In the genomic region with DNA sequence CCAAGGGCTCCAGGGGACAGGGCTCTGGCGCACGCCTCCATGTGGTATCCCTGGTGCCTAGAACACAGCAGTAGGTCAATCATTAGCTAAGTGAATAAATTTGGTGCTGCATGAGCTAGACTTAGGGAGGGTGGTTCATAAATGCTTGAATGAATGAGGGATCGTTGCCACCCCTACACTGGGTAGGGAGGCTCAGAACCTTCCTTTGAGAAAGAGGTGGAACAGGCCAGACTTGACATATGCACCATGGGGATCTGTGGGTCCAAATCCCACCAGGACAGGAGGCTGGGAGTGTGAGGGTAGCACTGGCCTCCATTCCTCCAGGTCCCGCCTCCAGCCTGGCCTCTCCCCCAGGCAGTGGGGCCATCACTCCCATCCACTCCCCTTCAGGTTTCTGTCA, we compare ENCODE assay signal across 1 cellular context.
TF ChIP-seq lines count a peak whose summit lies in the region.

No MANE protein-coding gene starts in this region.

TF ChIP-seq in GM23338, 12 proteins besides CTCF, POLR2A, EP300 and RAD21:
- TF ChIP-seq, protein P1, sequence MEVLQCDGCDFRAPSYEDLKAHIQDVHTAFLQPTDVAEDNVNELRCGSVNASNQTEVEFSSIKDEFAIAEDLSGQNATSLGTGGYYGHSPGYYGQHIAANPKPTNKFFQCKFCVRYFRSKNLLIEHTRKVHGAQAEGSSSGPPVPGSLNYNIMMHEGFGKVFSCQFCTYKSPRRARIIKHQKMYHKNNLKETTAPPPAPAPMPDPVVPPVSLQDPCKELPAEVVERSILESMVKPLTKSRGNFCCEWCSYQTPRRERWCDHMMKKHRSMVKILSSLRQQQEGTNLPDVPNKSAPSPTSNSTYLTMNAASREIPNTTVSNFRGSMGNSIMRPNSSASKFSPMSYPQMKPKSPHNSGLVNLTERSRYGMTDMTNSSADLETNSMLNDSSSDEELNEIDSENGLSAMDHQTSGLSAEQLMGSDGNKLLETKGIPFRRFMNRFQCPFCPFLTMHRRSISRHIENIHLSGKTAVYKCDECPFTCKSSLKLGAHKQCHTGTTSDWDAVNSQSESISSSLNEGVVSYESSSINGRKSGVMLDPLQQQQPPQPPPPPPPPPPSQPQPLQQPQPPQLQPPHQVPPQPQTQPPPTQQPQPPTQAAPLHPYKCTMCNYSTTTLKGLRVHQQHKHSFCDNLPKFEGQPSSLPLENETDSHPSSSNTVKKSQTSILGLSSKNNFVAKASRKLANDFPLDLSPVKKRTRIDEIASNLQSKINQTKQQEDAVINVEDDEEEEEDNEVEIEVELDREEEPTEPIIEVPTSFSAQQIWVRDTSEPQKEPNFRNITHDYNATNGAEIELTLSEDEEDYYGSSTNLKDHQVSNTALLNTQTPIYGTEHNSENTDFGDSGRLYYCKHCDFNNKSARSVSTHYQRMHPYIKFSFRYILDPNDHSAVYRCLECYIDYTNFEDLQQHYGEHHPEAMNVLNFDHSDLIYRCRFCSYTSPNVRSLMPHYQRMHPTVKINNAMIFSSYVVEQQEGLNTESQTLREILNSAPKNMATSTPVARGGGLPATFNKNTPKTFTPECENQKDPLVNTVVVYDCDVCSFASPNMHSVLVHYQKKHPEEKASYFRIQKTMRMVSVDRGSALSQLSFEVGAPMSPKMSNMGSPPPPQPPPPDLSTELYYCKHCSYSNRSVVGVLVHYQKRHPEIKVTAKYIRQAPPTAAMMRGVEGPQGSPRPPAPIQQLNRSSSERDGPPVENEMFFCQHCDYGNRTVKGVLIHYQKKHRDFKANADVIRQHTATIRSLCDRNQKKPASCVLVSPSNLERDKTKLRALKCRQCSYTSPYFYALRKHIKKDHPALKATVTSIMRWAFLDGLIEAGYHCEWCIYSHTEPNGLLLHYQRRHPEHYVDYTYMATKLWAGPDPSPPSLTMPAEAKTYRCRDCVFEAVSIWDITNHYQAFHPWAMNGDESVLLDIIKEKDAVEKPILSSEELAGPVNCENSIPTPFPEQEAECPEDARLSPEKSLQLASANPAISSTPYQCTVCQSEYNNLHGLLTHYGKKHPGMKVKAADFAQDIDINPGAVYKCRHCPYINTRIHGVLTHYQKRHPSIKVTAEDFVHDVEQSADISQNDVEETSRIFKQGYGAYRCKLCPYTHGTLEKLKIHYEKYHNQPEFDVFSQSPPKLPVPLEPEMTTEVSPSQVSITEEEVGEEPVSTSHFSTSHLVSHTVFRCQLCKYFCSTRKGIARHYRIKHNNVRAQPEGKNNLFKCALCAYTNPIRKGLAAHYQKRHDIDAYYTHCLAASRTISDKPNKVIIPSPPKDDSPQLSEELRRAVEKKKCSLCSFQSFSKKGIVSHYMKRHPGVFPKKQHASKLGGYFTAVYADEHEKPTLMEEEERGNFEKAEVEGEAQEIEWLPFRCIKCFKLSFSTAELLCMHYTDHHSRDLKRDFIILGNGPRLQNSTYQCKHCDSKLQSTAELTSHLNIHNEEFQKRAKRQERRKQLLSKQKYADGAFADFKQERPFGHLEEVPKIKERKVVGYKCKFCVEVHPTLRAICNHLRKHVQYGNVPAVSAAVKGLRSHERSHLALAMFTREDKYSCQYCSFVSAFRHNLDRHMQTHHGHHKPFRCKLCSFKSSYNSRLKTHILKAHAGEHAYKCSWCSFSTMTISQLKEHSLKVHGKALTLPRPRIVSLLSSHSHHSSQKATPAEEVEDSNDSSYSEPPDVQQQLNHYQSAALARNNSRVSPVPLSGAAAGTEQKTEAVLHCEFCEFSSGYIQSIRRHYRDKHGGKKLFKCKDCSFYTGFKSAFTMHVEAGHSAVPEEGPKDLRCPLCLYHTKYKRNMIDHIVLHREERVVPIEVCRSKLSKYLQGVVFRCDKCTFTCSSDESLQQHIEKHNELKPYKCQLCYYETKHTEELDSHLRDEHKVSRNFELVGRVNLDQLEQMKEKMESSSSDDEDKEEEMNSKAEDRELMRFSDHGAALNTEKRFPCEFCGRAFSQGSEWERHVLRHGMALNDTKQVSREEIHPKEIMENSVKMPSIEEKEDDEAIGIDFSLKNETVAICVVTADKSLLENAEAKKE (CRISPR knock-in tag; IDR thresholded peaks at IDR 0.05), result no peak
- TF ChIP-seq JUNB (IDR thresholded peaks at IDR 0.05; ENCODE audit: unreplicated experiment) (no peak), EZH2phosphoT487 (IDR thresholded peaks at IDR 0.05; ENCODE audit: unreplicated experiment) (no peak), ZNF114 (CRISPR knock-in tag; IDR thresholded peaks at IDR 0.05) (no peak), NANOG (IDR thresholded peaks at IDR 0.05; ENCODE audit: borderline replicate concordance) (no peak), POLR2AphosphoS5 (IDR thresholded peaks at IDR 0.05; ENCODE audit: low read depth) (no peak), CREB1 (CRISPR knock-in tag; IDR thresholded peaks at IDR 0.05; ENCODE audit: low read depth) (no peak), ZNF331 (CRISPR knock-in tag; IDR thresholded peaks at IDR 0.05; ENCODE audit: low read depth) (no peak), STAT1 (IDR thresholded peaks at IDR 0.05; ENCODE audit: unreplicated experiment) (no peak), EZH2 (IDR thresholded peaks at IDR 0.05; ENCODE audit: low read depth, unreplicated experiment) (no peak), ETS1 (IDR thresholded peaks at IDR 0.05) (no peak)
- TF ChIP-seq, protein P2, sequence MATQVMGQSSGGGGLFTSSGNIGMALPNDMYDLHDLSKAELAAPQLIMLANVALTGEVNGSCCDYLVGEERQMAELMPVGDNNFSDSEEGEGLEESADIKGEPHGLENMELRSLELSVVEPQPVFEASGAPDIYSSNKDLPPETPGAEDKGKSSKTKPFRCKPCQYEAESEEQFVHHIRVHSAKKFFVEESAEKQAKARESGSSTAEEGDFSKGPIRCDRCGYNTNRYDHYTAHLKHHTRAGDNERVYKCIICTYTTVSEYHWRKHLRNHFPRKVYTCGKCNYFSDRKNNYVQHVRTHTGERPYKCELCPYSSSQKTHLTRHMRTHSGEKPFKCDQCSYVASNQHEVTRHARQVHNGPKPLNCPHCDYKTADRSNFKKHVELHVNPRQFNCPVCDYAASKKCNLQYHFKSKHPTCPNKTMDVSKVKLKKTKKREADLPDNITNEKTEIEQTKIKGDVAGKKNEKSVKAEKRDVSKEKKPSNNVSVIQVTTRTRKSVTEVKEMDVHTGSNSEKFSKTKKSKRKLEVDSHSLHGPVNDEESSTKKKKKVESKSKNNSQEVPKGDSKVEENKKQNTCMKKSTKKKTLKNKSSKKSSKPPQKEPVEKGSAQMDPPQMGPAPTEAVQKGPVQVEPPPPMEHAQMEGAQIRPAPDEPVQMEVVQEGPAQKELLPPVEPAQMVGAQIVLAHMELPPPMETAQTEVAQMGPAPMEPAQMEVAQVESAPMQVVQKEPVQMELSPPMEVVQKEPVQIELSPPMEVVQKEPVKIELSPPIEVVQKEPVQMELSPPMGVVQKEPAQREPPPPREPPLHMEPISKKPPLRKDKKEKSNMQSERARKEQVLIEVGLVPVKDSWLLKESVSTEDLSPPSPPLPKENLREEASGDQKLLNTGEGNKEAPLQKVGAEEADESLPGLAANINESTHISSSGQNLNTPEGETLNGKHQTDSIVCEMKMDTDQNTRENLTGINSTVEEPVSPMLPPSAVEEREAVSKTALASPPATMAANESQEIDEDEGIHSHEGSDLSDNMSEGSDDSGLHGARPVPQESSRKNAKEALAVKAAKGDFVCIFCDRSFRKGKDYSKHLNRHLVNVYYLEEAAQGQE (IDR thresholded peaks at IDR 0.05; ENCODE audit: unreplicated experiment), result no peak
